In the genomic region with DNA sequence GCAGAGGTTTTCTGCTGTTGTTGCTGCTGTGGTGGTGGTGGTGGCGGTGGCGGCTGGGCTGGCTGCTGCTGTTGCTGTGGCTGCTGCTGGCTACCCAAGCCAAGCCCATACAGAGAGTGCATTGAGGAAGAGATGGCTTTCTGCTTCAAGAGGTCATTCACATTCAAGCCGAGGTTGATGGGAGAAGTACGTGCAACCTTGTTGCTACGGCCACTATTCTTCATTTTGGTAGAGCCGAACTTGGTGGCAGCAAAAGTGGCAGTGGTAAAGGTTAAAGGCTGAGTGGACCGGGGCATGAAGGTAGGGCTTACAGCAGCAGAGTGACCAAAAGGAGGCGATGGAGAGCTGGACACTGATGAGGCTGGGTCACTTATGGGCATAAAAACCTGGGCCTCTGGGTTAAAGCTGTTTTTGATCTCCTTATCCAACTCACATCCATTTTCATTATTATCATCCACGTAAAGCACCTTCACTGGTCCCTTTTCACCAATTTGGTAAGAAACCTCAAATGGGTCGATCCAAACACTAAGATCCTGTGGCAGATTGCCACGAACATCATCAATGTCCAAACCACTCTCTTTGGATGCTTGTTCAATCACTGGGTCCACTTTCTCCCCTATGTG, we compare ENCODE assay signal across 1 cellular context.
TF ChIP-seq lines count a peak whose summit lies in the region.

No MANE protein-coding gene starts in this region.

TF ChIP-seq in endothelial cell of umbilical vein, 7 proteins besides CTCF, POLR2A, EP300 and RAD21 (continued from another document):
- TF ChIP-seq, protein P1, sequence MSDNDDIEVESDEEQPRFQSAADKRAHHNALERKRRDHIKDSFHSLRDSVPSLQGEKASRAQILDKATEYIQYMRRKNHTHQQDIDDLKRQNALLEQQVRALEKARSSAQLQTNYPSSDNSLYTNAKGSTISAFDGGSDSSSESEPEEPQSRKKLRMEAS (IDR thresholded peaks at IDR 0.05; ENCODE audit: insufficient read depth, insufficient read length) = no peak
